9 cellular contexts compared by ENCODE assay signal in genomic region chr1:173669491-173669941, GRCh38. TPM values are rescaled to one million over a fixed set of nuclear protein-coding genes. Genes with fewer than 3 reads are reported as not detected.
DNase-seq lines count a peak whose midpoint lies in the region; ATAC-seq, FAIRE-seq and TF ChIP-seq lines count a peak whose summit lies in the region.
"Had no signal": no experiment of that assay in that cellular context is flagged by ENCODE, and none has a peak within 500 bp of the region (broad histone marks: within the 10 kb centered on the region; RNA-seq: fewer than 3 reads in every experiment).

Gene ANKRD45 (minus strand): TSS chr1:173669851. CDS start chr1:173659418, 10,433 bp downstream.

- H3K18ac ChIP-seq in mesenchymal stem cell (ENCODE audit: low read depth in 1 of 2, low read length in 2 of 2), result no peak within 1 kb of the TSS

- ATAC-seq in upper lobe of right lung, result peak; percentile 71

- CTCF ChIA-PET in SK-N-SH (lab: Yijun Ruan, JAX), result no interaction called here
- CTCF ChIA-PET in endothelial cell of umbilical vein (lab: Charles Lee), result interaction anchor here (0.8 to 1.0 kb wide), 2 partner anchors 13 to 21 kb away, joined by 3 read pairs; no protein-coding TSS in a partner anchor
- CTCF ChIA-PET in OCI-LY7 (lab: Charles Lee; ENCODE audit: unreplicated experiment), result no interaction called here

- no peaks in the 10 kb centered on the region for H3K9me2 ChIP-seq in SK-N-SH
- no peaks in the 10 kb centered on the region for H3K9me2 ChIP-seq in OCI-LY7 (ENCODE audit: insufficient read depth, low read length)

- intact Hi-C loops in endothelial cell of umbilical vein (cut with micrococcal nuclease), result loop anchor here (2.0 kb wide), 1 partner anchor 45 kb away; the partner anchor contains the start of gene KLHL20
- intact Hi-C loops in upper lobe of right lung (cut with DNase I), result no loop called here
- intact Hi-C loops in OCI-LY7 (cut with micrococcal nuclease; ENCODE audit: unreplicated experiment), result no loop called here

- H3K23ac ChIP-seq in mesenchymal stem cell (ENCODE audit: low read length in 2 of 2), result no peak within 1 kb of the TSS

- H2AFZ ChIP-seq in SK-N-SH (ENCODE audit: low read depth), result peak within 1 kb of the TSS; percentile 92
- peak within 1 kb of the TSS; percentile 59 for H2AFZ ChIP-seq in endothelial cell of umbilical vein (ENCODE audit: low read depth, low read length)
- peak within 1 kb of the TSS; percentile 60 for H2AFZ ChIP-seq in mesenchymal stem cell (ENCODE audit: low read depth, low read length)
- no peak within 1 kb of the TSS for H2AFZ ChIP-seq in OCI-LY7 (ENCODE audit: low read length)

- H3K27me3 ChIP-seq in SK-N-SH (ENCODE audit: insufficient read depth), result no peaks in the 10 kb centered on the region
- peaks cover 0 to 5% of the 10 kb centered on the region in 2 experiments for H3K27me3 ChIP-seq in endothelial cell of umbilical vein (ENCODE audit: control insufficient read depth in 2 of 2, insufficient read depth in 2 of 2, low read length in 2 of 2)
- peaks cover 0 to 17% of the 10 kb centered on the region in 2 experiments for H3K27me3 ChIP-seq in mesenchymal stem cell (ENCODE audit: control insufficient read depth in 1 of 2, insufficient read depth in 1 of 2, low read length in 2 of 2)
- H3K27me3 ChIP-seq in upper lobe of right lung, result peaks cover 23% of the 10 kb centered on the region

- 9% methylated on average over 28 of the region's 33 CpGs for WGBS in SK-N-SH (ENCODE audit: low lambda C conversion rate)
- 8% methylated on average over 33 of the region's 33 CpGs for WGBS in mesenchymal stem cell

- DNase-seq in DMS79 treated with DMSO at 0.1 percent for 48 hours (lab: John Stamatoyannopoulos, UW), result peak; percentile 47
- DNase-seq in DMS79 (lab: John Stamatoyannopoulos, UW), result no peak
- peak; percentile 83 for DNase-seq in SK-N-SH
- peak; percentile 57 for DNase-seq in endothelial cell of umbilical vein (ENCODE audit: low read depth, low spot score)
- DNase-seq in mesenchymal stem cell, result peak; percentile 35
- peak; percentile 73 for DNase-seq in upper lobe of right lung
- DNase-seq in OCI-LY7 (ENCODE audit: low spot score), result no peak
- no peak for DNase-seq in DMS153 (lab: John Stamatoyannopoulos, UW)

- H3K4me3 ChIP-seq in SK-N-SH (ENCODE audit: low read depth in 2 of 2, low read length in 1 of 2), result peak within 1 kb of the TSS; percentile 63 to 66
- H3K4me3 ChIP-seq in endothelial cell of umbilical vein (replicated peaks in 1 of 3; ENCODE audit: insufficient read depth in 1 of 3, low read depth in 1 of 3, low read length in 3 of 3), result peak within 1 kb of the TSS; percentile 4 to 43 (median 41)
- peak within 1 kb of the TSS; percentile 69 to 79 for H3K4me3 ChIP-seq in mesenchymal stem cell (ENCODE audit: insufficient read depth in 1 of 2, low read depth in 1 of 2, low read length in 2 of 2)
- peak within 1 kb of the TSS; percentile 45 for H3K4me3 ChIP-seq in upper lobe of right lung
- H3K4me3 ChIP-seq in OCI-LY7 (ENCODE audit: low read depth, low read length, poor library complexity, severe bottlenecking), result no peak within 1 kb of the TSS

- no peak for TF ChIP-seq EP300 in SK-N-SH (IDR thresholded peaks at IDR 0.05; ENCODE audit: borderline replicate concordance in 1 of 2, low read depth in 1 of 2, low read length in 1 of 2)

- no peak within 1 kb of the TSS for H2BK120ac ChIP-seq in mesenchymal stem cell (ENCODE audit: low read depth, low read length)

- BruUV-seq in endothelial cell of umbilical vein (replicated peaks; lab: Mats Ljungman, UMichigan) (no TSS peak), OCI-LY7 (replicated peaks; lab: Mats Ljungman, UMichigan) (no TSS peak)

- no peaks in the 10 kb centered on the region for H3K79me1 ChIP-seq in mesenchymal stem cell (replicated peaks; ENCODE audit: low read length, poor library complexity, severe bottlenecking)

- TF ChIP-seq POLR2A in endothelial cell of umbilical vein (IDR thresholded peaks at IDR 0.05; ENCODE audit: low read depth, low read length), result no peak

- H3K27ac ChIP-seq in SK-N-SH (ENCODE audit: low read depth in 2 of 2, low read length in 1 of 2), result peak within 1 kb of the TSS in 1 of 2 experiments; percentile 43; a peak in 3 of 4 replicates
- H3K27ac ChIP-seq in endothelial cell of umbilical vein (ENCODE audit: insufficient read depth, low read depth, low read length), result no peak within 1 kb of the TSS
- H3K27ac ChIP-seq in mesenchymal stem cell (ENCODE audit: low read length, poor library complexity, severe bottlenecking), result no peak within 1 kb of the TSS
- no peak within 1 kb of the TSS for H3K27ac ChIP-seq in upper lobe of right lung
- no peak within 1 kb of the TSS for H3K27ac ChIP-seq in OCI-LY7 (ENCODE audit: low read depth, low read length, poor library complexity, severe bottlenecking)

- H3F3A ChIP-seq in SK-N-SH (replicated peaks; ENCODE audit: insufficient read depth), result no peaks in the 10 kb centered on the region

- H3K9me3 ChIP-seq in SK-N-SH, result no peaks in the 10 kb centered on the region
- no peaks in the 10 kb centered on the region for H3K9me3 ChIP-seq in endothelial cell of umbilical vein (replicated peaks; ENCODE audit: control insufficient read depth, insufficient read depth, low read length)
- no peaks in the 10 kb centered on the region for H3K9me3 ChIP-seq in mesenchymal stem cell (ENCODE audit: control insufficient read depth, low read length)
- no peaks in the 10 kb centered on the region for H3K9me3 ChIP-seq in upper lobe of right lung
- H3K9me3 ChIP-seq in OCI-LY7 (ENCODE audit: low read length), result no peaks in the 10 kb centered on the region

- H3K4me2 ChIP-seq in SK-N-SH, result peak within 1 kb of the TSS; percentile 79
- H3K4me2 ChIP-seq in endothelial cell of umbilical vein (ENCODE audit: insufficient read depth, low read length), result peak within 1 kb of the TSS; percentile 50
- peak within 1 kb of the TSS; percentile 91 for H3K4me2 ChIP-seq in mesenchymal stem cell (ENCODE audit: low read length, poor library complexity, severe bottlenecking)
- H3K4me2 ChIP-seq in OCI-LY7 (ENCODE audit: low read length), result no peak within 1 kb of the TSS

- dilution Hi-C loops in endothelial cell of umbilical vein (cut with MboI; ENCODE audit: extremely low pct_ligation_motif_present, low sequenced_read_pairs), result no loop called here

- TF ChIP-seq RAD21 in SK-N-SH (IDR thresholded peaks at IDR 0.05; ENCODE audit: low read length), result no peak

- H3K4me1 ChIP-seq in SK-N-SH (ENCODE audit: control insufficient read depth in 1 of 2, insufficient read depth in 2 of 2, low read depth in 1 of 2, low read length in 1 of 2) (peaks cover 6 to 8% of the 10 kb centered on the region in 2 experiments; a peak in 3 of 4 replicates), endothelial cell of umbilical vein (ENCODE audit: control insufficient read depth, extremely low read depth, insufficient read depth, low read length) (no peaks in the 10 kb centered on the region), mesenchymal stem cell (ENCODE audit: control insufficient read depth, insufficient read depth, low read depth, low read length) (peaks cover 4% of the 10 kb centered on the region), upper lobe of right lung (no peaks in the 10 kb centered on the region), OCI-LY7 (ENCODE audit: insufficient read depth, low read length, poor library complexity, severe bottlenecking) (no peaks in the 10 kb centered on the region)

- H3K4ac ChIP-seq in mesenchymal stem cell (ENCODE audit: low read depth in 1 of 2, low read length in 2 of 2), result no peak within 1 kb of the TSS

- H2BK5ac ChIP-seq in mesenchymal stem cell (ENCODE audit: low read depth, low read length, poor library complexity, severe bottlenecking), result no peak within 1 kb of the TSS

- H4K20me1 ChIP-seq in SK-N-SH (ENCODE audit: insufficient read depth), result no peaks in the 10 kb centered on the region
- no peaks in the 10 kb centered on the region for H4K20me1 ChIP-seq in endothelial cell of umbilical vein (replicated peaks; ENCODE audit: control insufficient read depth, extremely low read depth, insufficient read depth, low read length)
- H4K20me1 ChIP-seq in OCI-LY7 (ENCODE audit: insufficient read depth, low read length), result no peaks in the 10 kb centered on the region

- TF ChIP-seq CTCF in SK-N-SH (IDR thresholded peaks at IDR 0.05), result peak; percentile 14; the same call in 1 of the 2 replicates
- TF ChIP-seq CTCF in endothelial cell of umbilical vein (IDR thresholded peaks at IDR 0.05; ENCODE audit: extremely low read depth in 1 of 2, insufficient read depth in 1 of 2, low read depth in 1 of 2, low read length in 2 of 2), result peak in 1 of 2 donors; percentile 16
- TF ChIP-seq CTCF in upper lobe of right lung (IDR thresholded peaks at IDR 0.05), result no peak
- no peak for TF ChIP-seq CTCF in OCI-LY7 (conservative IDR thresholded peaks at IDR 0.05; ENCODE audit: low read length)

- H4K91ac ChIP-seq in mesenchymal stem cell (ENCODE audit: low read length), result no peak within 1 kb of the TSS

- H3K9ac ChIP-seq in SK-N-SH (peak within 1 kb of the TSS; percentile 62; the same call in 1 of the 2 replicates), endothelial cell of umbilical vein (replicated peaks; ENCODE audit: extremely low read depth, insufficient read depth, low read length) (peak within 1 kb of the TSS; percentile 47), mesenchymal stem cell (ENCODE audit: low read length) (peak within 1 kb of the TSS; percentile 87)

- no peaks in the 10 kb centered on the region for H3K36me3 ChIP-seq in SK-N-SH (replicated peaks in 1 of 2; ENCODE audit: control insufficient read depth in 1 of 2, insufficient read depth in 2 of 2, low read length in 1 of 2)
- H3K36me3 ChIP-seq in endothelial cell of umbilical vein (ENCODE audit: control insufficient read depth in 2 of 2, extremely low read depth in 1 of 2, insufficient read depth in 2 of 2, low read length in 2 of 2), result no peaks in the 10 kb centered on the region
- H3K36me3 ChIP-seq in mesenchymal stem cell (ENCODE audit: control insufficient read depth in 1 of 2, insufficient read depth in 2 of 2, low read depth in 1 of 2, low read length in 2 of 2), result no peaks in the 10 kb centered on the region
- H3K36me3 ChIP-seq in upper lobe of right lung, result no peaks in the 10 kb centered on the region
- H3K36me3 ChIP-seq in OCI-LY7 (ENCODE audit: insufficient read depth, low read length), result no peaks in the 10 kb centered on the region

- H2AK5ac ChIP-seq in mesenchymal stem cell (ENCODE audit: low read length, severe bottlenecking), result no peak within 1 kb of the TSS

- peak; percentile 46 for FAIRE-seq in endothelial cell of umbilical vein (lab: Jason Lieb, UNC)
- FAIRE-seq: A204.1 had no signal

- no peak within 1 kb of the TSS for H3K14ac ChIP-seq in mesenchymal stem cell (ENCODE audit: low read length in 2 of 2)

- H3K79me2 ChIP-seq in SK-N-SH (ENCODE audit: insufficient read depth) (no peaks in the 10 kb centered on the region), endothelial cell of umbilical vein (ENCODE audit: control insufficient read depth, insufficient read depth, low read length) (no peaks in the 10 kb centered on the region), OCI-LY7 (ENCODE audit: insufficient read depth, low read depth, low read length) (no peaks in the 10 kb centered on the region)

- H4K8ac ChIP-seq in mesenchymal stem cell (ENCODE audit: low read length), result no peak within 1 kb of the TSS

- no peaks in the 10 kb centered on the region for H3K9me1 ChIP-seq in endothelial cell of umbilical vein (replicated peaks; ENCODE audit: control insufficient read depth, extremely low read depth, insufficient read depth, low read length)

- no peak within 1 kb of the TSS for H2BK12ac ChIP-seq in mesenchymal stem cell (ENCODE audit: low read length in 2 of 2)

- no peak within 1 kb of the TSS for H2BK15ac ChIP-seq in mesenchymal stem cell (ENCODE audit: low read depth, poor library complexity, severe bottlenecking)

- POLR2A ChIA-PET in SK-N-SH (lab: Yijun Ruan, JAX) (no interaction called here), endothelial cell of umbilical vein (lab: Charles Lee) (no interaction called here), OCI-LY7 (lab: Charles Lee) (no interaction called here)

RNA-seq across cellular contexts. Expression of gene ANKRD45, which starts in this region (rescaled TPM):
- polyA plus RNA-seq in SK-N-SH (2012; rRNA removed) (1.8 and 2.3 TPM in 2 replicates), endothelial cell of umbilical vein (0.19 and 0.21 TPM in 2 replicates)
- 2.8 and 3.3 TPM in 2 replicates for polyA plus RNA-seq in SK-N-SH (2012; cell fraction: cytosol; rRNA removed)
- polyA plus RNA-seq in SK-N-SH (2012; cell fraction: nucleus; rRNA removed), result 0.27 and 0.67 TPM in 2 replicates
- total RNA-seq in endothelial cell of umbilical vein (0.37 and 0.62 TPM in 2 replicates), upper lobe of right lung (0.87 TPM), OCI-LY7 (2022) (0.30 TPM in 1 of 2 replicates, not detected in the other)
- polyA plus RNA-seq in endothelial cell of umbilical vein (2011; cell fraction: cytosol; rRNA removed), result 0.25 and 0.34 TPM in 2 replicates
- polyA plus RNA-seq in endothelial cell of umbilical vein (2011; cell fraction: nucleus; rRNA removed), result 0.16 and 0.29 TPM in 2 replicates
- 0.21 TPM in 1 of 2 replicates, not detected in the other for polyA plus RNA-seq in endothelial cell of umbilical vein (2012)
- polyA minus RNA-seq in endothelial cell of umbilical vein, result 0.21 TPM in 1 of 2 replicates, not detected in the other
- not detected for polyA minus RNA-seq in endothelial cell of umbilical vein (2011; cell fraction: cytosol; rRNA and poly(A)+ RNA removed)
- 0.48 and 0.53 TPM in 2 replicates for polyA minus RNA-seq in endothelial cell of umbilical vein (2011; cell fraction: nucleus; rRNA and poly(A)+ RNA removed)
- polyA plus RNA-seq in mesenchymal stem cell (2013, experiment 1 of 2), result 0.08 TPM
- not detected for polyA plus RNA-seq in mesenchymal stem cell (2013, experiment 2 of 2)
- not detected in 2 replicates for total RNA-seq in OCI-LY7 (2014; rRNA removed; shearing (Covaris generic))

Comparison
In these comparisons a context has a peak if more than half of its experiments do, and no peak if none do; other contexts are left out.
1. DNase-seq: peak in DMS79 treated with DMSO at 0.1 percent for 48 hours (single experiment), SK-N-SH (single experiment) and mesenchymal stem cell (single experiment); none in DMS79 (single experiment), OCI-LY7 (single experiment) and DMS153 (single experiment).
2. Peak in DNase-seq, H3K4me3 ChIP-seq, H3K9ac ChIP-seq and H3K4me2 ChIP-seq in endothelial cell of umbilical vein; RNA of the gene not detected or under 1 TPM.
3. Peak in DNase-seq, ATAC-seq and H3K4me3 ChIP-seq in upper lobe of right lung; RNA of the gene not detected or under 1 TPM.
4. Peak in every context shown above with its lines, with median percentiles within 50 percentile points of each other: H3K9ac ChIP-seq.